In genomic region chr19:43726736-43727592, GRCh38 we compare ENCODE assay signal across 16 cellular contexts. TPM values are rescaled to one million over a fixed set of nuclear protein-coding genes. Genes with fewer than 3 reads are reported as not detected.
A peak's percentile ranks its signal among the peaks of the same experiment; 100 is the strongest.
DNase-seq lines count a peak whose midpoint lies in the region; FAIRE-seq and TF ChIP-seq lines count a peak whose summit lies in the region.
"Had no signal": no experiment of that assay in that cellular context is flagged by ENCODE, and none has a peak within 500 bp of the region (broad histone marks: within the 10 kb centered on the region; RNA-seq: fewer than 3 reads in every experiment).

No MANE protein-coding gene starts in this region.

- TF ChIP-seq CTCF in neutrophil (IDR thresholded peaks at IDR 0.05): no peak
- no peak for TF ChIP-seq CTCF in endothelial cell (IDR thresholded peaks at IDR 0.05; ENCODE audit: unreplicated experiment)

- H3K9me3 ChIP-seq in neutrophil: no peaks in the 10 kb centered on the region
- H3K9me3 ChIP-seq: esophagus muscularis mucosa, vagina had no signal

- H3K4me3 Mint-ChIP-seq in endothelial cell (ENCODE audit: unreplicated experiment): no peak overlapping the region
- H3K4me3 Mint-ChIP-seq: activated T-helper 17 cell treated with anti-CD3 and anti-CD28 coated beads, Interleukin-2, amount 50 U/mL, for 72 hours had no signal

- DNase-seq in HTR-8/SVneo (ENCODE audit: insufficient read length, low spot score): no peak
- peak; percentile 74 for DNase-seq in astrocyte of the hippocampus (ENCODE audit: low read depth, low spot score)
- DNase-seq in endothelial cell (ENCODE audit: low spot score): no peak
- no peak for DNase-seq in GM19238 (ENCODE audit: insufficient read length, low spot score)
- DNase-seq in globus pallidus (ENCODE audit: low spot score): no peak
- DNase-seq: activated CD4-positive, CD25-positive, alpha-beta regulatory T cell treated with anti-CD3 and anti-CD28 coated beads, Interleukin-2, amount 50 U/mL, for 72 hours; islet precursor cell; Karpas-422; NCI-H446 treated with DMSO at 0.1 percent for 48 hours; stimulated activated CD4-positive, alpha-beta T cell treated with anti-CD3 and anti-CD28 coated beads, Interleukin-12 subunit alpha, Interleukin-12 subunit beta, amount 100 ng/mL, for 4 hours had no signal

- no peaks in the 10 kb centered on the region for H3K9me3 Mint-ChIP-seq in endothelial cell (ENCODE audit: unreplicated experiment)
- H3K9me3 Mint-ChIP-seq: activated T-helper 17 cell treated with anti-CD3 and anti-CD28 coated beads, Interleukin-2, amount 50 U/mL, for 72 hours had no signal

- peaks cover 29% of the 10 kb centered on the region for H3K36me3 ChIP-seq in neutrophil
- H3K36me3 ChIP-seq: cardiac muscle cell had no signal

- H3K27ac Mint-ChIP-seq in endothelial cell (ENCODE audit: unreplicated experiment): no peak overlapping the region
- H3K27ac Mint-ChIP-seq: activated T-helper 17 cell treated with anti-CD3 and anti-CD28 coated beads, Interleukin-2, amount 50 U/mL, for 72 hours had no signal

- H3K27me3 ChIP-seq in neutrophil: no peaks in the 10 kb centered on the region
- H3K27me3 ChIP-seq: cardiac muscle cell, esophagus muscularis mucosa, vagina had no signal

- H3K27me3 Mint-ChIP-seq in endothelial cell (ENCODE audit: unreplicated experiment): no peaks in the 10 kb centered on the region
- H3K27me3 Mint-ChIP-seq: activated T-helper 17 cell treated with anti-CD3 and anti-CD28 coated beads, Interleukin-2, amount 50 U/mL, for 72 hours had no signal

- H3K36me3 Mint-ChIP-seq in endothelial cell (ENCODE audit: low read depth, unreplicated experiment): peaks cover 20% of the 10 kb centered on the region

- FAIRE-seq in HTR-8/SVneo (lab: Jason Lieb, UNC): peak; percentile 4

- peaks cover under 1% of the 10 kb centered on the region for H3K4me1 Mint-ChIP-seq in endothelial cell (ENCODE audit: unreplicated experiment)
- H3K4me1 Mint-ChIP-seq: activated T-helper 17 cell treated with anti-CD3 and anti-CD28 coated beads, Interleukin-2, amount 50 U/mL, for 72 hours had no signal

- H3K27ac ChIP-seq in neutrophil: peak overlapping the region; percentile 83
- H3K27ac ChIP-seq: cardiac muscle cell, esophagus muscularis mucosa, vagina had no signal

- H3K4me1 ChIP-seq in neutrophil (ENCODE audit: control insufficient read depth in 1 of 2, insufficient read depth in 1 of 2, low read depth in 1 of 2, low read length in 1 of 2): peaks cover 31 to 36% of the 10 kb centered on the region in 2 experiments
- H3K4me1 ChIP-seq: vagina had no signal

- H3K4me3 ChIP-seq in neutrophil (ENCODE audit: low read depth in 1 of 2, low read length in 1 of 2): peak overlapping the region in 1 of 2 experiments; percentile 12
- H3K4me3 ChIP-seq: cardiac muscle cell, esophagus muscularis mucosa, vagina had no signal

RNA-seq across cellular contexts. Expression of gene IRGC, which starts 11.1 kb away (rescaled TPM):
- total RNA-seq in endothelial cell (ENCODE audit: unreplicated experiment): not detected
- total RNA-seq: activated T-helper 17 cell treated with anti-CD3 and anti-CD28 coated beads, Interleukin-2, amount 50 U/mL, for 72 hours; cardiac muscle cell; esophagus muscularis mucosa; SK-MEL-5; vagina had no signal

RNA-seq across cellular contexts. Expression of gene SMG9, which starts 27.8 kb away (rescaled TPM):
- total RNA-seq in endothelial cell (ENCODE audit: unreplicated experiment): 38.8 TPM

RNA-seq across cellular contexts. Expression of gene KCNN4, which starts 53.8 kb away (rescaled TPM):
- total RNA-seq in endothelial cell (ENCODE audit: unreplicated experiment): 0.28 TPM

RNA-seq across cellular contexts. Expression of gene PLAUR, which starts 57.0 kb away (rescaled TPM):
- total RNA-seq in endothelial cell (ENCODE audit: unreplicated experiment): 16.3 TPM
